24 cellular contexts compared by ENCODE assay signal in genomic region chr2:170375192-170375591, GRCh38.
DNase-seq lines count a peak whose midpoint lies in the region; ATAC-seq and TF ChIP-seq lines count a peak whose summit lies in the region.
"Had no signal": no experiment of that assay in that cellular context is flagged by ENCODE, and none has a peak within 500 bp of the region (broad histone marks: within the 10 kb centered on the region; RNA-seq: fewer than 3 reads in every experiment).

No MANE protein-coding gene starts in this region.

- H3K9me3 Mint-ChIP-seq in activated CD8-positive, alpha-beta T cell treated with anti-CD3 and anti-CD28 coated beads for 36 hours: no peaks in the 10 kb centered on the region
- H3K9me3 Mint-ChIP-seq in activated CD8-positive, alpha-beta T cell treated with anti-CD3 and anti-CD28 coated beads, Interleukin-2, amount 10 ng/mL, durations not matched to agents 7 days and 5 days (ENCODE audit: insufficient read depth): no peaks in the 10 kb centered on the region
- no peaks in the 10 kb centered on the region for H3K9me3 Mint-ChIP-seq in stimulated activated naive B cell treated with anti-CD40 and anti-IgM and Interleukin-4, amounts not matched to agents 10 μg/mL and 1 μg/mL and 100 μg/mL, for 72 hours
- H3K9me3 Mint-ChIP-seq: CD4-positive, alpha-beta memory T cell; neural crest cell had no signal

- ATAC-seq in activated CD8-positive, alpha-beta T cell treated with anti-CD3 and anti-CD28 coated beads for 36 hours: peak; percentile 41
- no peak for ATAC-seq in activated CD8-positive, alpha-beta T cell treated with anti-CD3 and anti-CD28 coated beads, Interleukin-2, amount 10 ng/mL, durations not matched to agents 7 days and 5 days
- peak; percentile 74 for ATAC-seq in foreskin keratinocyte
- ATAC-seq in stimulated activated naive B cell treated with anti-CD40 and anti-IgM and Interleukin-4, amounts not matched to agents 10 μg/mL and 1 μg/mL and 100 μg/mL, for 72 hours (replicated peaks): peak; percentile 78 to 84
- ATAC-seq: gastroesophageal sphincter, lower lobe of right lung had no signal

- CTCF ChIA-PET in activated CD8-positive, alpha-beta T cell treated with anti-CD3 and anti-CD28 coated beads for 36 hours (lab: Charles Lee): interaction anchor here (2.0 kb wide), 1 partner anchor 441 kb away, joined by 8 read pairs; the partner anchor contains the start of gene GAD1
- CTCF ChIA-PET in activated CD8-positive, alpha-beta T cell treated with anti-CD3 and anti-CD28 coated beads, Interleukin-2, amount 10 ng/mL, durations not matched to agents 7 days and 5 days (lab: Charles Lee): no interaction called here

- H3K4me1 ChIP-seq in foreskin keratinocyte: peaks cover 11% of the 10 kb centered on the region
- H3K4me1 ChIP-seq: gastroesophageal sphincter, lower lobe of right lung, sigmoid colon, SJCRH30, upper lobe of left lung had no signal

- TF ChIP-seq CTCF in activated CD8-positive, alpha-beta T cell treated with anti-CD3 and anti-CD28 coated beads for 36 hours (IDR thresholded peaks at IDR 0.05): no peak
- TF ChIP-seq CTCF in foreskin keratinocyte (conservative IDR thresholded peaks at IDR 0.05) (no peak), lower leg skin (IDR thresholded peaks at IDR 0.05) (no peak)

- H3K27ac ChIP-seq in foreskin keratinocyte: no peak overlapping the region
- H3K27ac ChIP-seq: adrenal gland, gastroesophageal sphincter, lower lobe of right lung, sigmoid colon, SJCRH30, upper lobe of left lung had no signal

- DNase-seq in activated CD8-positive, alpha-beta T cell treated with anti-CD3 and anti-CD28 coated beads for 36 hours: no peak
- DNase-seq in activated CD8-positive, alpha-beta T cell treated with anti-CD3 and anti-CD28 coated beads, Interleukin-2, amount 10 ng/mL, durations not matched to agents 7 days and 5 days: no peak
- DNase-seq in RPMI8226: peak; percentile 11
- peak; percentile 83 to 90 for DNase-seq in foreskin keratinocyte
- DNase-seq in stimulated activated naive B cell treated with anti-CD40 and anti-IgM and Interleukin-4, amounts not matched to agents 10 μg/mL and 1 μg/mL and 100 μg/mL, for 72 hours: no peak
- DNase-seq in anterior cingulate cortex (lab: John Stamatoyannopoulos, UW): no peak
- no peak for DNase-seq in NCI-H774 (lab: John Stamatoyannopoulos, UW)
- DNase-seq in lower leg skin (ENCODE audit: low spot score in 2 of 2): no peak
- DNase-seq: 8988T; activated CD4-positive, alpha-beta T cell treated with anti-CD3 and anti-CD28 coated beads for 1 hour; activated gamma-delta T cell treated with Interleukin-2 at 50 U/mL for 16 hours; CD4-positive, alpha-beta memory T cell; effector CD8-positive, alpha-beta T cell; GOT3; lower lobe of right lung; NCI-H1048; NCI-H187; NCI-H2227 treated with DMSO at 0.1 percent for 48 hours; sigmoid colon; upper lobe of left lung had no signal

- H3K27me3 Mint-ChIP-seq in activated CD8-positive, alpha-beta T cell treated with anti-CD3 and anti-CD28 coated beads for 36 hours: peaks cover 31% of the 10 kb centered on the region
- peaks cover 21% of the 10 kb centered on the region for H3K27me3 Mint-ChIP-seq in activated CD8-positive, alpha-beta T cell treated with anti-CD3 and anti-CD28 coated beads, Interleukin-2, amount 10 ng/mL, durations not matched to agents 7 days and 5 days (ENCODE audit: low read depth)
- H3K27me3 Mint-ChIP-seq in stimulated activated naive B cell treated with anti-CD40 and anti-IgM and Interleukin-4, amounts not matched to agents 10 μg/mL and 1 μg/mL and 100 μg/mL, for 72 hours: peaks cover 27 to 54% of the 10 kb centered on the region in 2 donors

- 11 to 13% methylated on average over 5 of the region's 5 CpGs for WGBS in lower leg skin, 2 donors

- no peak overlapping the region for H3K4me3 Mint-ChIP-seq in activated CD8-positive, alpha-beta T cell treated with anti-CD3 and anti-CD28 coated beads for 36 hours
- no peak overlapping the region for H3K4me3 Mint-ChIP-seq in activated CD8-positive, alpha-beta T cell treated with anti-CD3 and anti-CD28 coated beads, Interleukin-2, amount 10 ng/mL, durations not matched to agents 7 days and 5 days
- H3K4me3 Mint-ChIP-seq in stimulated activated naive B cell treated with anti-CD40 and anti-IgM and Interleukin-4, amounts not matched to agents 10 μg/mL and 1 μg/mL and 100 μg/mL, for 72 hours: no peak overlapping the region
- H3K4me3 Mint-ChIP-seq: CD4-positive, alpha-beta memory T cell; neural crest cell had no signal

- no peak overlapping the region for H3K4me3 ChIP-seq in lower leg skin (ENCODE audit: low read depth, poor library complexity, severe bottlenecking)
- H3K4me3 ChIP-seq: adrenal gland, gastroesophageal sphincter, lower lobe of right lung, sigmoid colon, SJCRH30, upper lobe of left lung had no signal

- no peaks in the 10 kb centered on the region for H3K27me3 ChIP-seq in foreskin keratinocyte
- H3K27me3 ChIP-seq: adrenal gland, SJCRH30, upper lobe of left lung had no signal

- no peak for TF ChIP-seq POLR2A in lower leg skin (IDR thresholded peaks at IDR 0.05)

- H3K36me3 Mint-ChIP-seq in activated CD8-positive, alpha-beta T cell treated with anti-CD3 and anti-CD28 coated beads for 36 hours (ENCODE audit: low read depth): no peaks in the 10 kb centered on the region
- no peaks in the 10 kb centered on the region for H3K36me3 Mint-ChIP-seq in activated CD8-positive, alpha-beta T cell treated with anti-CD3 and anti-CD28 coated beads, Interleukin-2, amount 10 ng/mL, durations not matched to agents 7 days and 5 days (ENCODE audit: low read depth)
- no peaks in the 10 kb centered on the region for H3K36me3 Mint-ChIP-seq in stimulated activated naive B cell treated with anti-CD40 and anti-IgM and Interleukin-4, amounts not matched to agents 10 μg/mL and 1 μg/mL and 100 μg/mL, for 72 hours
- H3K36me3 Mint-ChIP-seq: CD4-positive, alpha-beta memory T cell had no signal

- POLR2A ChIA-PET in activated CD8-positive, alpha-beta T cell treated with anti-CD3 and anti-CD28 coated beads for 36 hours (lab: Charles Lee): no interaction called here
- POLR2A ChIA-PET in activated CD8-positive, alpha-beta T cell treated with anti-CD3 and anti-CD28 coated beads, Interleukin-2, amount 10 ng/mL, durations not matched to agents 7 days and 5 days (lab: Charles Lee): no interaction called here

- intact Hi-C loops in activated CD8-positive, alpha-beta T cell treated with anti-CD3 and anti-CD28 coated beads for 36 hours (cut with micrococcal nuclease): no loop called here
- intact Hi-C loops in lower leg skin (cut with DNase I; ENCODE audit: low total_unique reads): no loop called here

- peaks cover 21% of the 10 kb centered on the region for H3K4me1 Mint-ChIP-seq in activated CD8-positive, alpha-beta T cell treated with anti-CD3 and anti-CD28 coated beads for 36 hours (ENCODE audit: low read depth)
- peaks cover 39% of the 10 kb centered on the region for H3K4me1 Mint-ChIP-seq in activated CD8-positive, alpha-beta T cell treated with anti-CD3 and anti-CD28 coated beads, Interleukin-2, amount 10 ng/mL, durations not matched to agents 7 days and 5 days (ENCODE audit: low read depth)
- H3K4me1 Mint-ChIP-seq in stimulated activated naive B cell treated with anti-CD40 and anti-IgM and Interleukin-4, amounts not matched to agents 10 μg/mL and 1 μg/mL and 100 μg/mL, for 72 hours: peaks cover 12 to 24% of the 10 kb centered on the region in 2 donors

- no peak overlapping the region for H3K27ac Mint-ChIP-seq in activated CD8-positive, alpha-beta T cell treated with anti-CD3 and anti-CD28 coated beads for 36 hours
- no peak overlapping the region for H3K27ac Mint-ChIP-seq in activated CD8-positive, alpha-beta T cell treated with anti-CD3 and anti-CD28 coated beads, Interleukin-2, amount 10 ng/mL, durations not matched to agents 7 days and 5 days
- H3K27ac Mint-ChIP-seq in stimulated activated naive B cell treated with anti-CD40 and anti-IgM and Interleukin-4, amounts not matched to agents 10 μg/mL and 1 μg/mL and 100 μg/mL, for 72 hours: no peak overlapping the region
- H3K27ac Mint-ChIP-seq: CD4-positive, alpha-beta memory T cell had no signal

Comparison
In these comparisons a context has a peak if more than half of its experiments do, and no peak if none do; other contexts are left out.
1. DNase-seq: peak in RPMI8226 (single experiment) and foreskin keratinocyte (2 of 2); none in activated CD8-positive, alpha-beta T cell treated with anti-CD3 and anti-CD28 coated beads for 36 hours (single experiment), activated CD8-positive, alpha-beta T cell treated with anti-CD3 and anti-CD28 coated beads, Interleukin-2, amount 10 ng/mL, durations not matched to agents 7 days and 5 days (single experiment), stimulated activated naive B cell treated with anti-CD40 and anti-IgM and Interleukin-4, amounts not matched to agents 10 μg/mL and 1 μg/mL and 100 μg/mL, for 72 hours (single experiment), anterior cingulate cortex (0 of 58), NCI-H774 (single experiment) and lower leg skin (0 of 2).